ENCODE assay signal across 1 cellular context in the genomic region with DNA sequence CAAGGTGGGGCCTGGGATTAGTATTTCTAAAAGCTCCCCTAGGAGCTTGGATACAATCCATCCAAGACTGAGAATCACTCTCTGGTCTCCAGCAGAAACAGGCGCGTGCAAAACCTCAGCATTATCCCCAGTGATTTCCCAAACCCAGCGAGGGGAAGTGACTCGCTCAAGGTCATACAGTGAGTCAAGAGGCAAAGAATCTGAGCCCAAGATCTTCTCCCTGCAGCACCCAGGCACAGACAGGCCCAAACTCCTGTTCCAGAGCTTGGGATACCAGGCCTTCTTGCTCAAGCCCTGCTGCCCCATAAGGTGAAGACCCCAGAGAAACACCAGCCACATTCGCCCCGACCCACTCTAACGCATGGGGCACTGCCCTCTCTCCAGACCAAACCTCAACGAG.
A peak's percentile ranks its signal among the peaks of the same experiment; 100 is the strongest.
TF ChIP-seq lines count a peak whose summit lies in the region.

No MANE protein-coding gene starts in this region.

TF ChIP-seq in K562, 482 proteins besides CTCF, POLR2A, EP300 and RAD21 (continued from another document):
- TF ChIP-seq ATF3 (IDR thresholded peaks at IDR 0.05), result peak; percentile 61
- no peak for TF ChIP-seq ATF3 (CRISPR knock-in tag; conservative IDR thresholded peaks at IDR 0.05)
- TF ChIP-seq CREB1 (IDR thresholded peaks at IDR 0.05), result 0 out of 2 replicates have a peak, but pooled peaks have one; percentile 2
- no peak for TF ChIP-seq CREB1 (CRISPR knock-in tag; IDR thresholded peaks at IDR 0.05)
- TF ChIP-seq ZBTB40 (IDR thresholded peaks at IDR 0.05), result no peak
- TF ChIP-seq ZBTB40 (CRISPR knock-in tag; IDR thresholded peaks at IDR 0.05), result no peak
- TF ChIP-seq SMARCE1 (IDR thresholded peaks at IDR 0.05), result peak; percentile 64
- TF ChIP-seq RBM14 (IDR thresholded peaks at IDR 0.05; ENCODE audit: borderline replicate concordance, insufficient read depth, low read depth, low read length), result no peak
- TF ChIP-seq ETV5 (CRISPR knock-in tag; IDR thresholded peaks at IDR 0.05; ENCODE audit: low read depth), result peak; percentile 34; the same call in 1 of the 2 replicates
- TF ChIP-seq SPI1 (IDR thresholded peaks at IDR 0.05; ENCODE audit: borderline replicate concordance, low read depth, low read length), result peak; percentile 81
- TF ChIP-seq JUN (IDR thresholded peaks at IDR 0.05; ENCODE audit: borderline replicate concordance, low read depth, low read length), result peak; percentile 86
- TF ChIP-seq JUN (CRISPR knock-in tag; IDR thresholded peaks at IDR 0.05; ENCODE audit: borderline replicate concordance), result no peak
- TF ChIP-seq ESRRA (IDR thresholded peaks at IDR 0.05; ENCODE audit: borderline replicate concordance, low read depth), result peak; percentile 91
- 0 out of 2 replicates have a peak, but pooled peaks have one; percentile 8 for TF ChIP-seq CBFA2T3 (IDR thresholded peaks at IDR 0.05)
- TF ChIP-seq, protein P1, sequence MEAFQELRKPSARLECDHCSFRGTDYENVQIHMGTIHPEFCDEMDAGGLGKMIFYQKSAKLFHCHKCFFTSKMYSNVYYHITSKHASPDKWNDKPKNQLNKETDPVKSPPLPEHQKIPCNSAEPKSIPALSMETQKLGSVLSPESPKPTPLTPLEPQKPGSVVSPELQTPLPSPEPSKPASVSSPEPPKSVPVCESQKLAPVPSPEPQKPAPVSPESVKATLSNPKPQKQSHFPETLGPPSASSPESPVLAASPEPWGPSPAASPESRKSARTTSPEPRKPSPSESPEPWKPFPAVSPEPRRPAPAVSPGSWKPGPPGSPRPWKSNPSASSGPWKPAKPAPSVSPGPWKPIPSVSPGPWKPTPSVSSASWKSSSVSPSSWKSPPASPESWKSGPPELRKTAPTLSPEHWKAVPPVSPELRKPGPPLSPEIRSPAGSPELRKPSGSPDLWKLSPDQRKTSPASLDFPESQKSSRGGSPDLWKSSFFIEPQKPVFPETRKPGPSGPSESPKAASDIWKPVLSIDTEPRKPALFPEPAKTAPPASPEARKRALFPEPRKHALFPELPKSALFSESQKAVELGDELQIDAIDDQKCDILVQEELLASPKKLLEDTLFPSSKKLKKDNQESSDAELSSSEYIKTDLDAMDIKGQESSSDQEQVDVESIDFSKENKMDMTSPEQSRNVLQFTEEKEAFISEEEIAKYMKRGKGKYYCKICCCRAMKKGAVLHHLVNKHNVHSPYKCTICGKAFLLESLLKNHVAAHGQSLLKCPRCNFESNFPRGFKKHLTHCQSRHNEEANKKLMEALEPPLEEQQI (IDR thresholded peaks at IDR 0.05), result no peak
- no peak for TF ChIP-seq CCAR2 (IDR thresholded peaks at IDR 0.05; ENCODE audit: low read depth, low read length)
- TF ChIP-seq HDAC2 (IDR thresholded peaks at IDR 0.05), result peak; percentile 78
- TF ChIP-seq FOSL1 (tag; conservative IDR thresholded peaks at IDR 0.05), result peak; percentile 83
- TF ChIP-seq GATA2 (CRISPR knock-in tag; IDR thresholded peaks at IDR 0.05), result 0 out of 2 replicates have a peak, but pooled peaks have one; percentile 10
- TF ChIP-seq MTF1 (CRISPR knock-in tag; IDR thresholded peaks at IDR 0.05; ENCODE audit: borderline replicate concordance), result no peak
- TF ChIP-seq ETV1 (tag; conservative IDR thresholded peaks at IDR 0.05; ENCODE audit: low read depth), result peak; percentile 63
- peak; percentile 61 to 97; a peak in 3 of 4 replicates for TF ChIP-seq RCOR1 (IDR thresholded peaks at IDR 0.05; ENCODE audit: borderline replicate concordance in 1 of 2, low read depth in 2 of 2, low read length in 2 of 2)
- peak; percentile 72; the same call in 1 of the 2 replicates for TF ChIP-seq BHLHE40 (IDR thresholded peaks at IDR 0.05; ENCODE audit: low read length)
- peak; percentile 47 for TF ChIP-seq ZFP36 (IDR thresholded peaks at IDR 0.05; ENCODE audit: low read depth, low read length, partially characterized antibody)
- no peak for TF ChIP-seq HNRNPUL1 (IDR thresholded peaks at IDR 0.05; ENCODE audit: low read length)
- peak; percentile 83 for TF ChIP-seq JUND (IDR thresholded peaks at IDR 0.05; ENCODE audit: borderline replicate concordance, low read depth, low read length)
- TF ChIP-seq JUND (tag; IDR thresholded peaks at IDR 0.05; ENCODE audit: borderline replicate concordance, low read depth, low read length), result no peak
- TF ChIP-seq NELFE (IDR thresholded peaks at IDR 0.05; ENCODE audit: insufficient read depth, insufficient read length), result no peak
- no peak for TF ChIP-seq ETS2 (tag; IDR thresholded peaks at IDR 0.05; ENCODE audit: borderline replicate concordance, poor library complexity, severe bottlenecking)
TF ChIP-seq in K562: peak in this region for 19.
